Comparison of ENCODE assay signal across 7 cellular contexts in the genomic region with DNA sequence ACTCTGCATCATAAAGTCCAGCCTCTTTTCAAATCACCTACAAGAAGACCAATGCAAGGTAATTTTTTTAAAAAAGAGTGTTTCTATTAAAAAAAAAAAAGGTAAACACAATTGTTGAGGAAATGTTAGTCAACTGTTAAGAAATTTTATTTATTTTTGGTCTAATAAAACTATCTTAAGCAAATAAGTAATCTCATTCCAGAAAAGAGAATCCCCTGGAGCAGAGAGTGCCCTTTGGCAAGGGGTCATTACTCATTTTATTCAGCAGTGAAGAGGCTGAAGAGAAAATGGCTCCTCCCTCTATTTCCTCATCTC.
DNase-seq lines count a peak whose midpoint lies in the region; ATAC-seq and TF ChIP-seq lines count a peak whose summit lies in the region.

No MANE protein-coding gene starts in this region.

- no peak overlapping the region for H3K4me3 Mint-ChIP-seq in brain

- TF ChIP-seq POLR2A in gastrocnemius medialis (IDR thresholded peaks at IDR 0.05), result no peak

- H3K4me1 ChIP-seq in gastrocnemius medialis, result peaks cover 12 to 16% of the 10 kb centered on the region in 2 donors

- peaks cover 3% of the 10 kb centered on the region for H3K27me3 Mint-ChIP-seq in brain

- peak in 1 of 2 donors; percentile 77 for ATAC-seq in gastrocnemius medialis

- H3K9me3 Mint-ChIP-seq in brain, result no peaks in the 10 kb centered on the region

- in situ Hi-C loops in gastrocnemius medialis (cut with MboI; ENCODE audit: low sequenced_read_pairs in 4 of 4), result loop anchor here in 2 of 4 donors (5.0 kb wide), 3 partner anchors 162 to 252 kb away; a partner anchor contains a TSS

- no peak overlapping the region for H3K4me3 ChIP-seq in gastrocnemius medialis

- no peaks in the 10 kb centered on the region for H3K36me3 Mint-ChIP-seq in brain

- H3K27me3 ChIP-seq in gastrocnemius medialis, result no peaks in the 10 kb centered on the region

- H3K9me3 ChIP-seq in gastrocnemius medialis, result no peaks in the 10 kb centered on the region

- intact Hi-C loops in gastrocnemius medialis (cut with DNase I; ENCODE audit: low total_unique reads), result loop anchor here (1.0 to 10.0 kb wide), 4 partner anchors 64 to 274 kb away; a partner anchor contains a TSS

- no peaks in the 10 kb centered on the region for H3K36me3 ChIP-seq in gastrocnemius medialis

- DNase-seq in ELR (ENCODE audit: low read depth) (peak; percentile 98), NCI-H2029 treated with DMSO at 0.1 percent for 48 hours (lab: John Stamatoyannopoulos, UW) (peak; percentile 42), gastrocnemius medialis (no peak), mucosa of gallbladder (ENCODE audit: low spot score) (no peak), SK-N-DZ (ENCODE audit: low spot score) (no peak), cerebellar cortex (ENCODE audit: low spot score) (no peak)

- TF ChIP-seq CTCF in brain (conservative IDR thresholded peaks at IDR 0.05), result no peak
- no peak for TF ChIP-seq CTCF in gastrocnemius medialis (IDR thresholded peaks at IDR 0.05 in 4 of 5, conservative IDR thresholded peaks at IDR 0.05 in 1 of 5)

- H3K27ac ChIP-seq in gastrocnemius medialis, result peak overlapping the region; percentile 22 to 53 (median 50)

- peak overlapping the region in 3 of 5 experiments; percentile 30 to 81 (median 66) for H3K27ac Mint-ChIP-seq in brain

- peaks cover 40% of the 10 kb centered on the region for H3K4me1 Mint-ChIP-seq in brain

Comparison
In these comparisons a context has a peak if more than half of its experiments do, and no peak if none do; other contexts are left out.
1. DNase-seq: peak in ELR (single experiment) and NCI-H2029 treated with DMSO at 0.1 percent for 48 hours (single experiment); none in gastrocnemius medialis (0 of 2), mucosa of gallbladder (single experiment), SK-N-DZ (single experiment) and cerebellar cortex (single experiment).